In the genomic region with DNA sequence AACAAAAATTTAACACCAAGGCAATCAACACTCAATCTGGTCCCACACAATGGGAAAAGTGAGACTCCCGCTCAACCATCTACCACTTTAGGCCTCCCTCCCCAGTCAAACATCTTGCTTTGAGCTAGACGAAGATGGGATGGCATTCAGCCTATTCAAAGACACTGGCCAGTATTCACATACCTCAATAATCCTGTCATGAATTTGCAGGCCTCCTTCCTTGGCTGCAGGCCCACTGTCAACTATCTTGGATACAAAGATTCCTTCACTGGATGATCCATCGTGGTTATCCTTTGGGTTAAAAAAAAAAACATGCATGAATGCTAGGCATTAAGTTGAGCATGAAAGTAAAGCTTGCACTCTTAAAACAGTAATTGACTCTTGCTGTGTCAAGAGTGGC, we compare ENCODE assay signal across 18 cellular contexts. TPM values are rescaled to one million over a fixed set of nuclear protein-coding genes. Genes with fewer than 3 reads are reported as not detected.
DNase-seq lines count a peak whose midpoint lies in the region; ATAC-seq and TF ChIP-seq lines count a peak whose summit lies in the region.
"Had no signal": no experiment of that assay in that cellular context is flagged by ENCODE, and none has a peak within 500 bp of the region (broad histone marks: within the 10 kb centered on the region; RNA-seq: fewer than 3 reads in every experiment).

No MANE protein-coding gene starts in this region.

- peak overlapping the region; percentile 36 for H2BK5ac ChIP-seq in IMR-90 (ENCODE audit: low read depth, low read length, poor library complexity, severe bottlenecking)
- H2BK5ac ChIP-seq in mesenchymal stem cell (ENCODE audit: low read depth, low read length, poor library complexity, severe bottlenecking) = no peak overlapping the region

- peaks cover 39% of the 10 kb centered on the region for H3K4me1 ChIP-seq in ACC112 (ENCODE audit: control insufficient read depth, insufficient read depth, low read length, unreplicated experiment)
- peaks cover 16% of the 10 kb centered on the region for H3K4me1 ChIP-seq in IMR-90 (ENCODE audit: control insufficient read depth, insufficient read depth, low read length)
- H3K4me1 ChIP-seq in mesenchymal stem cell (ENCODE audit: control insufficient read depth, insufficient read depth, low read depth, low read length) = peaks cover 4% of the 10 kb centered on the region
- H3K4me1 ChIP-seq: right lobe of liver had no signal

- H3K4me2 ChIP-seq in IMR-90 (ENCODE audit: low read depth, low read length) = no peak overlapping the region
- no peak overlapping the region for H3K4me2 ChIP-seq in mesenchymal stem cell (ENCODE audit: low read length, poor library complexity, severe bottlenecking)

- H3K27ac ChIP-seq in ACC112 (ENCODE audit: low read depth, low read length) (peak overlapping the region; percentile 42; the same call in 1 of the 2 replicates), IMR-90 (ENCODE audit: insufficient read depth, low read length) (no peak overlapping the region), mesenchymal stem cell (ENCODE audit: low read length, poor library complexity, severe bottlenecking) (peak overlapping the region; percentile 42)
- H3K27ac ChIP-seq: right lobe of liver had no signal

- H2AFZ ChIP-seq in ACC112 (ENCODE audit: low read length, unreplicated experiment) (no peak overlapping the region), IMR-90 (replicated peaks; ENCODE audit: low read length, poor library complexity) (no peak overlapping the region), mesenchymal stem cell (ENCODE audit: low read depth, low read length) (no peak overlapping the region)

- H4K20me1 ChIP-seq in IMR-90 (ENCODE audit: insufficient read depth, low read length) = peaks cover 8% of the 10 kb centered on the region; the same call in 1 of the 2 replicates

- 100% methylated on average over 1 of the region's 3 CpGs; no CpG with 5 or more reads in 1 of the 2 experiments for WGBS in IMR-90 (ENCODE audit: extremely low coverage in 2 of 2, insufficient read length in 1 of 2), 2 experiments
- 31% methylated on average over 3 of the region's 3 CpGs for WGBS in mesenchymal stem cell

- H3K36me3 ChIP-seq in ACC112 (ENCODE audit: insufficient read depth, low read length) = peaks cover 6% of the 10 kb centered on the region
- H3K36me3 ChIP-seq in IMR-90 (ENCODE audit: control insufficient read depth, insufficient read depth, low read length) = peaks cover 21% of the 10 kb centered on the region
- H3K36me3 ChIP-seq in mesenchymal stem cell (ENCODE audit: control insufficient read depth in 1 of 2, insufficient read depth in 2 of 2, low read depth in 1 of 2, low read length in 2 of 2) = peaks cover 0 to 50% of the 10 kb centered on the region in 2 experiments
- H3K36me3 ChIP-seq: right lobe of liver had no signal

- H3K4me3 ChIP-seq in ACC112 (ENCODE audit: low read depth, low read length) (peak overlapping the region; percentile 44; the same call in 1 of the 2 replicates), IMR-90 (ENCODE audit: insufficient read depth, low read depth, low read length) (no peak overlapping the region), epithelial cell of esophagus (ENCODE audit: low read length) (no peak overlapping the region), mesenchymal stem cell (ENCODE audit: insufficient read depth in 1 of 2, low read depth in 1 of 2, low read length in 2 of 2) (peak overlapping the region in 1 of 2 experiments; percentile 33)
- H3K4me3 ChIP-seq: adrenal gland, right lobe of liver, testis had no signal

- peaks cover 0 to 14% of the 10 kb centered on the region in 2 experiments; a peak in 3 of 4 replicates for H3K79me1 ChIP-seq in IMR-90 (ENCODE audit: low read depth in 1 of 2, low read length in 2 of 2)
- H3K79me1 ChIP-seq in mesenchymal stem cell (replicated peaks; ENCODE audit: low read length, poor library complexity, severe bottlenecking) = peaks cover 4% of the 10 kb centered on the region

- H2BK12ac ChIP-seq in mesenchymal stem cell (ENCODE audit: low read length in 2 of 2) = peak overlapping the region; percentile 49 to 59

- POLR2A ChIA-PET in IMR-90 (lab: Charles Lee; ENCODE audit: unreplicated experiment) = no interaction called here

- no peak for TF ChIP-seq RAD21 in IMR-90 (IDR thresholded peaks at IDR 0.05; ENCODE audit: low read length)

- peak overlapping the region in 1 of 2 experiments; percentile 16; a peak in 1 of 4 replicates for H4K8ac ChIP-seq in IMR-90 (ENCODE audit: low read depth in 2 of 2, low read length in 2 of 2)
- H4K8ac ChIP-seq in mesenchymal stem cell (ENCODE audit: low read length) = no peak overlapping the region

- BruUV-seq in IMR-90 (replicated peaks; lab: Mats Ljungman, UMichigan) = no TSS peak

- H2BK15ac ChIP-seq in IMR-90 (ENCODE audit: low read depth, low read length) = peak overlapping the region; percentile 43; the same call in 1 of the 3 replicates
- no peak overlapping the region for H2BK15ac ChIP-seq in mesenchymal stem cell (ENCODE audit: low read depth, poor library complexity, severe bottlenecking)

- TF ChIP-seq POLR2A in IMR-90 (IDR thresholded peaks at IDR 0.05; ENCODE audit: low read depth, low read length) = no peak

- peak overlapping the region; percentile 19; the same call in 1 of the 2 replicates for H3K4ac ChIP-seq in IMR-90 (ENCODE audit: low read depth, low read length)
- no peak overlapping the region for H3K4ac ChIP-seq in mesenchymal stem cell (ENCODE audit: low read depth in 1 of 2, low read length in 2 of 2)

- ATAC-seq in IMR-90 (ENCODE audit: low read depth) = peak; percentile 56
- ATAC-seq in sciatic nerve = no peak
- ATAC-seq in HG03521 (IDR thresholded peaks at IDR 0.05; ENCODE audit: unreplicated experiment) = no peak
- ATAC-seq: right lobe of liver had no signal

- in situ Hi-C loops in IMR-90 (cut with MboI; ENCODE audit: low sequenced_read_pairs) = loop anchor here (25.0 kb wide), 1 partner anchor 90 kb away; no protein-coding TSS in a partner anchor

- H3K27me3 ChIP-seq in ACC112 (ENCODE audit: insufficient read depth, low read length) (no peaks in the 10 kb centered on the region), IMR-90 (ENCODE audit: control insufficient read depth, insufficient read depth, low read length) (no peaks in the 10 kb centered on the region), mesenchymal stem cell (ENCODE audit: control insufficient read depth in 1 of 2, insufficient read depth in 1 of 2, low read length in 2 of 2) (no peaks in the 10 kb centered on the region)
- H3K27me3 ChIP-seq: adrenal gland, right lobe of liver, testis had no signal

- TF ChIP-seq CTCF in IMR-90 (conservative IDR thresholded peaks at IDR 0.05; ENCODE audit: low read depth, low read length) = no peak
- TF ChIP-seq CTCF in epithelial cell of esophagus (IDR thresholded peaks at IDR 0.05; ENCODE audit: insufficient read depth, low read depth, low read length, missing control alignments) = no peak

- DNase-seq in IMR-90 (peak; percentile 94), epithelial cell of esophagus (ENCODE audit: low read depth) (peak; percentile 9), mesenchymal stem cell (peak; percentile 76), sciatic nerve (ENCODE audit: low spot score) (no peak), inferior parietal cortex (ENCODE audit: extremely low spot score) (no peak)
- DNase-seq in effector CD4-positive, alpha-beta T cell = no peak
- DNase-seq: adrenal gland, DMS153, endodermal cell, GOT3, naive B cell, NCI-H1417 treated with DMSO at 0.1 percent for 48 hours, NCI-H69, right lobe of liver, SIG-M5, testis had no signal

- no peak overlapping the region for H4K5ac ChIP-seq in IMR-90 (ENCODE audit: low read depth, low read length)

- peak overlapping the region; percentile 54; the same call in 1 of the 2 replicates for H2AK5ac ChIP-seq in IMR-90 (ENCODE audit: low read depth, low read length)
- H2AK5ac ChIP-seq in mesenchymal stem cell (ENCODE audit: low read length, severe bottlenecking) = no peak overlapping the region

- H3K23ac ChIP-seq in IMR-90 (ENCODE audit: low read depth, low read length) = no peak overlapping the region
- H3K23ac ChIP-seq in mesenchymal stem cell (ENCODE audit: low read length in 2 of 2) = no peak overlapping the region

- peak overlapping the region; percentile 30; the same call in 1 of the 2 replicates for H4K91ac ChIP-seq in IMR-90 (ENCODE audit: insufficient read depth, low read depth, low read length)
- no peak overlapping the region for H4K91ac ChIP-seq in mesenchymal stem cell (ENCODE audit: low read length)

- H2BK20ac ChIP-seq in IMR-90 (ENCODE audit: low read depth, low read length) = no peak overlapping the region

- no peak overlapping the region for H2AK9ac ChIP-seq in IMR-90 (replicated peaks; ENCODE audit: low read depth, low read length, poor library complexity)

- H3K9me1 ChIP-seq in IMR-90 (ENCODE audit: insufficient read depth, low read length) = peaks cover 13% of the 10 kb centered on the region

- intact Hi-C loops in IMR-90 (cut with micrococcal nuclease) = loop anchor here (1.0 to 5.0 kb wide), 2 partner anchors 55 to 90 kb away; no protein-coding TSS in a partner anchor
- intact Hi-C loops in sciatic nerve (cut with DNase I) = no loop called here

- H3K9me3 ChIP-seq in IMR-90 (ENCODE audit: control insufficient read depth, insufficient read depth, low read length) (no peaks in the 10 kb centered on the region), mesenchymal stem cell (ENCODE audit: control insufficient read depth, low read length) (no peaks in the 10 kb centered on the region)
- H3K9me3 ChIP-seq: adrenal gland, right lobe of liver, testis had no signal

- dilution Hi-C loops in IMR-90 (cut with HindIII; ENCODE audit: low sequenced_read_pairs, unreplicated experiment) = loop anchor here (25.0 kb wide), 1 partner anchor 90 kb away; no protein-coding TSS in a partner anchor

- H3K56ac ChIP-seq in IMR-90 (ENCODE audit: extremely low read depth, insufficient read depth, low read length) = no peak overlapping the region; the same call in 1 of the 2 replicates

- H2BK120ac ChIP-seq in IMR-90 (ENCODE audit: low read depth, low read length) = peak overlapping the region; percentile 21; the same call in 1 of the 2 replicates
- no peak overlapping the region for H2BK120ac ChIP-seq in mesenchymal stem cell (ENCODE audit: low read depth, low read length)

- H3K79me2 ChIP-seq in ACC112 (ENCODE audit: control insufficient read depth, insufficient read depth, low read length, unreplicated experiment) = no peaks in the 10 kb centered on the region

- H3K18ac ChIP-seq in IMR-90 (ENCODE audit: low read depth, low read length) = no peak overlapping the region; the same call in 1 of the 2 replicates
- no peak overlapping the region for H3K18ac ChIP-seq in mesenchymal stem cell (ENCODE audit: low read depth in 1 of 2, low read length in 2 of 2)

- H3K9ac ChIP-seq in IMR-90 (ENCODE audit: low read depth, low read length) = no peak overlapping the region
- H3K9ac ChIP-seq in mesenchymal stem cell (ENCODE audit: low read length) = peak overlapping the region; percentile 52

- H3K14ac ChIP-seq in IMR-90 (replicated peaks; ENCODE audit: low read depth, low read length) (no peak overlapping the region; the same call in 1 of the 2 replicates), mesenchymal stem cell (ENCODE audit: low read length in 2 of 2) (no peak overlapping the region)

- CTCF ChIA-PET in IMR-90 (lab: Yijun Ruan, JAX) = no interaction called here

RNA-seq across cellular contexts. Expression of a gene that starts 22.6 kb away (rescaled TPM):
- 17.0 and 17.8 TPM in 2 replicates for total RNA-seq in IMR-90 (2012; rRNA removed)
- 9.4 and 10.3 TPM in 2 replicates for polyA plus RNA-seq in IMR-90 (2012; rRNA removed)
- polyA plus RNA-seq in IMR-90 (2012; cell fraction: cytosol; rRNA removed) = 7.3 and 11.3 TPM in 2 replicates
- polyA plus RNA-seq in IMR-90 (2012; cell fraction: nucleus; rRNA removed; ENCODE audit: low replicate concordance) = 14.4 and 24.7 TPM in 2 replicates
- 18.3 TPM for polyA plus RNA-seq in mesenchymal stem cell (2013, experiment 1 of 2)
- 17.2 TPM for polyA plus RNA-seq in mesenchymal stem cell (2013, experiment 2 of 2)
- total RNA-seq in sciatic nerve = 37.9 TPM

Comparison
In these comparisons a context has a peak if more than half of its experiments do, and no peak if none do; other contexts are left out.
1. DNase-seq: peak in IMR-90 (single experiment), epithelial cell of esophagus (single experiment) and mesenchymal stem cell (single experiment); none in sciatic nerve (single experiment), effector CD4-positive, alpha-beta T cell (single experiment) and inferior parietal cortex (single experiment).